8 cellular contexts compared by ENCODE assay signal in genomic region chr14:99274346-99275221, GRCh38. TPM values are rescaled to one million over a fixed set of nuclear protein-coding genes. Genes with fewer than 3 reads are reported as not detected.
A peak's percentile ranks its signal among the peaks of the same experiment; 100 is the strongest.
DNase-seq lines count a peak whose midpoint lies in the region; ATAC-seq and TF ChIP-seq lines count a peak whose summit lies in the region.

No MANE protein-coding gene starts in this region.

- no peaks in the 10 kb centered on the region for H3K36me3 Mint-ChIP-seq in brain

- peak; percentile 63 to 67 for TF ChIP-seq CTCF in brain (conservative IDR thresholded peaks at IDR 0.05)

- H3K9me3 ChIP-seq in MG63: no peaks in the 10 kb centered on the region

- no peaks in the 10 kb centered on the region for H3K36me3 ChIP-seq in MG63

- peak overlapping the region; percentile 81 to 87 (median 85) for H3K4me3 Mint-ChIP-seq in brain

- H3K9me3 Mint-ChIP-seq in brain: peaks cover 0 to 3% (median 0%) of the 10 kb centered on the region in 5 experiments

- H3K4me1 Mint-ChIP-seq in brain: peaks cover 59% of the 10 kb centered on the region

- peaks cover 21% of the 10 kb centered on the region for H3K27me3 ChIP-seq in MG63

- peaks cover 48% of the 10 kb centered on the region for H3K27me3 Mint-ChIP-seq in brain

- DNase-seq in SIG-M5 treated with dmso at 0.1 percent for 504 hours (lab: John Stamatoyannopoulos, UW; ENCODE audit: unreplicated experiment): peak; percentile 69
- no peak for DNase-seq in SIG-M5 (lab: John Stamatoyannopoulos, UW)
- DNase-seq in MG63: peak; percentile 81
- DNase-seq in SK-N-DZ (ENCODE audit: low spot score): peak; percentile 89
- DNase-seq in sciatic nerve (ENCODE audit: low spot score): peak; percentile 76

- peak overlapping the region; percentile 59 to 83 (median 78) for H3K27ac Mint-ChIP-seq in brain

- H3K4me3 ChIP-seq in MG63 (peak overlapping the region; percentile 33), iPS-11a (ENCODE audit: low read depth, low read length) (peak overlapping the region; percentile 62)

- peak; percentile 83 for ATAC-seq in sciatic nerve
- ATAC-seq in GM21717 (IDR thresholded peaks at IDR 0.05; ENCODE audit: unreplicated experiment): no peak

- intact Hi-C loops in sciatic nerve (cut with DNase I): no loop called here

RNA-seq across cellular contexts. Expression of gene BCL11B, which starts 2.6 kb away (rescaled TPM):
- not detected in 2 replicates for total RNA-seq in MG63 (2014; rRNA removed; shearing (Covaris generic); ENCODE audit: low replicate concordance)
- polyA plus RNA-seq in SK-N-DZ (2014; cell fraction: cytosol; rRNA removed): 3.2 and 3.6 TPM in 2 replicates
- 2.2 and 3.2 TPM in 2 replicates for polyA plus RNA-seq in SK-N-DZ (2014; cell fraction: nucleus; rRNA removed)
- polyA plus RNA-seq in brain (ENCODE audit: insufficient read depth, low read depth, low replicate concordance): 1.6 TPM
- 0.85 TPM for total RNA-seq in sciatic nerve
